2 cellular contexts compared by ENCODE assay signal in the genomic region with DNA sequence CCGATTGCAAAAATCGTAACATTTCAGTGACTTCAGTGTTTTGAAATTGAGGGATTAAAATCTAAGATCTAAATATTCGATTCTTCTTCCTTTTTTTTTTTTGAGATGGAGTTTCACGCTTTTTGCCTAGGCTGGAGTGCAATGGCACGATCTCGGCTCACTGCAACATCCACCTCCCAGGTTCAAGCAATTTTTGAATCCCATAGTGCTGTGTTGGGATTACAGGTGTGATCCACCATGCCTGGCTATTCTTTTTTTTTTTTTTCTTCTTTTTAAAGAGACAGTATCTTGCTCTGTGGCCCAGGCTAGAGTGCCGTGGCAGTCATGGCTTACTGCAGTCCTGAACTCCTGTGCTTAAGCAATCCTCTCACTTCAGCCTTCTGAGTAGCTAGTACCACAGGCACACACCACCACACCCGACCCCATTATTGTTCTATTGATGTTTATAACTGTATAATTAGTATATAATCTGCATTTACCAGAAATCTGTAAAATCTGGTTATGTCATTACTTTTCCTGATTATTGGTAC.
TF ChIP-seq lines count a peak whose summit lies in the region.

No MANE protein-coding gene starts in this region.

TF ChIP-seq in HEK293, 187 proteins besides CTCF, POLR2A, EP300 and RAD21 (continued from another document):
- TF ChIP-seq ZNF114 (tag by site-specific recombination; IDR thresholded peaks at IDR 0.05) (no peak), ZNF362 (tag by site-specific recombination; IDR thresholded peaks at IDR 0.05) (peak; percentile 89), ZSCAN16 (tag by site-specific recombination; IDR thresholded peaks at IDR 0.05) (no peak), SCRT1 (tag by site-specific recombination; IDR thresholded peaks at IDR 0.05; ENCODE audit: borderline replicate concordance) (0 out of 2 replicates have a peak, but pooled peaks have one; percentile 29)
TF ChIP-seq in HEK293: peak in this region for 3.

TF ChIP-seq in HEK293T, 16 proteins besides CTCF, POLR2A, EP300 and RAD21 (continued from another document):
- no peak for TF ChIP-seq TARDBP (IDR thresholded peaks at IDR 0.05)
- no peak for TF ChIP-seq ZNF384 (IDR thresholded peaks at IDR 0.05)
- no peak for TF ChIP-seq NFRKB (IDR thresholded peaks at IDR 0.05)
- TF ChIP-seq PKNOX1 (IDR thresholded peaks at IDR 0.05) = no peak
- no peak for TF ChIP-seq SUZ12 (IDR thresholded peaks at IDR 0.05)
- TF ChIP-seq ARNT (IDR thresholded peaks at IDR 0.05) = no peak
- no peak for TF ChIP-seq FOXK2 (IDR thresholded peaks at IDR 0.05)
- no peak for TF ChIP-seq HDGF (IDR thresholded peaks at IDR 0.05; ENCODE audit: borderline replicate concordance)
- no peak for TF ChIP-seq FOXA1 (IDR thresholded peaks at IDR 0.05)
- no peak for TF ChIP-seq ELF4 (IDR thresholded peaks at IDR 0.05)
- no peak for TF ChIP-seq L3MBTL2 (conservative IDR thresholded peaks at IDR 0.05)
TF ChIP-seq in HEK293T: peak in this region for 0.
